30 cellular contexts compared by ENCODE assay signal in the genomic region with DNA sequence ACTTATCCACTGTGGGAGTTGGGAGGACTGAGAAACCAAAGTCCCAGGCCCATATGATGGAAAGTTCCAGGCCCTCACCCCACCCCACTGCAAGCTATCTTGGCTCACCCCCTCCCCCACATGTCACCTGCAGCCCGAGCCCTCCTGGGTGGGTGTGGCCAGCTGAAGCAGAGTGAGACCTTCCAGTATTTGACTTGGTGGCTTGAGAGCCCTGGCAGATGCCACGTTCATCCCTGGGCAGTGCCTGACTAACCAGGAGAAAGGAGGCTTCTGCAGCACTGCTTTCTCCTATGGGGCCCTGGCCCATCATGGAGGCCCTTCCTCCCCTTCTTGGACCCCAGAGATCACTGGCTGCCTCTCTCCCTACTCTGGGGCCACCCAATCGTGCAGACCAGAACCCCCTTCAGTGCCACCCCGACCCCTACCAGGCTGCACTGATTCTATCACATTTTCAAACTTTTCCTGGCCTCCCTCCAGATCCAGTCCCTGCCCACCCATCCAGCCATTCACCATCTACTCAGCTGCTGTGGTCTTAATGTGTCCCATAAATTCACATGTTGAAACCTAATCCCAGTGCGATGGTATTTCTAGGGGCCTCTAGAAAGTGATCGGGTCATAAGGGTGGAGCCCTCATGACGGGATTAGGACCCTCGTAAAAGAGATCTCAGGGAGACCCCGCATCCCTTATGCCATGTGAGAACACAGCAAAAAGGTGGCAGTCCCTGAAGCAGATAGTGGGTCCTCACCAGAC. TPM values are rescaled to one million over a fixed set of nuclear protein-coding genes. Genes with fewer than 3 reads are reported as not detected.
"Had no signal": no experiment of that assay in that cellular context is flagged by ENCODE, and none has a peak within 500 bp of the region (broad histone marks: within the 10 kb centered on the region; RNA-seq: fewer than 3 reads in every experiment).

No MANE protein-coding gene starts in this region.

- H3K36me3 ChIP-seq: brain microvascular endothelial cell, gastrocnemius medialis, right atrium auricular region, stomach, thyroid gland, upper lobe of right lung had no signal

- H3K27me3 ChIP-seq: gastrocnemius medialis, right atrium auricular region, thyroid gland, upper lobe of right lung had no signal

- H3K9me3 ChIP-seq: gastrocnemius medialis, right atrium auricular region, stomach, thyroid gland, upper lobe of right lung had no signal

- H3K4me1 Mint-ChIP-seq: activated naive CD4-positive, alpha-beta T cell treated with anti-CD3 and anti-CD28 coated beads, Interleukin-2, amount 10 ng/mL, durations not matched to agents 7 days and 5 days; activated naive CD8-positive, alpha-beta T cell treated with anti-CD3 and anti-CD28 coated beads, Interleukin-2, amount 10 ng/mL, durations not matched to agents 7 days and 5 days had no signal

- H2AFZ ChIP-seq: parathyroid adenoma had no signal

- H3K4me1 ChIP-seq: gastrocnemius medialis, parathyroid adenoma, right atrium auricular region, thyroid gland, upper lobe of right lung had no signal

- H3K4me3 Mint-ChIP-seq: activated naive CD4-positive, alpha-beta T cell treated with anti-CD3 and anti-CD28 coated beads, Interleukin-2, amount 10 ng/mL, durations not matched to agents 7 days and 5 days; activated naive CD8-positive, alpha-beta T cell treated with anti-CD3 and anti-CD28 coated beads, Interleukin-2, amount 10 ng/mL, durations not matched to agents 7 days and 5 days; effector memory CD8-positive, alpha-beta T cell; mesothelial cell of epicardium; naive B cell; nephron progenitor cell; stimulated activated naive B cell treated with anti-CD40 and anti-IgM and Interleukin-4, amounts not matched to agents 10 μg/mL and 1 μg/mL and 100 μg/mL, for 72 hours; T-helper 2 cell treated with Interferon-gamma antibody and Interleukin-4, amounts not matched to agents 5 μg/mL and 100 μg/mL, for 36 hours had no signal

- H3K27ac Mint-ChIP-seq: activated naive CD4-positive, alpha-beta T cell treated with anti-CD3 and anti-CD28 coated beads, Interleukin-2, amount 10 ng/mL, durations not matched to agents 7 days and 5 days; activated naive CD8-positive, alpha-beta T cell treated with anti-CD3 and anti-CD28 coated beads, Interleukin-2, amount 10 ng/mL, durations not matched to agents 7 days and 5 days; effector memory CD8-positive, alpha-beta T cell; mesothelial cell of epicardium; naive B cell; nephron progenitor cell; stimulated activated naive B cell treated with anti-CD40 and anti-IgM and Interleukin-4, amounts not matched to agents 10 μg/mL and 1 μg/mL and 100 μg/mL, for 72 hours; T-helper 2 cell treated with Interferon-gamma antibody and Interleukin-4, amounts not matched to agents 5 μg/mL and 100 μg/mL, for 36 hours had no signal

- ATAC-seq: effector memory CD8-positive, alpha-beta T cell; gastrocnemius medialis; left cardiac atrium; stimulated activated naive B cell treated with anti-CD40 and anti-IgM and Interleukin-4, amounts not matched to agents 10 μg/mL and 1 μg/mL and 100 μg/mL, for 72 hours; upper lobe of right lung had no signal

- H3K27ac ChIP-seq: brain microvascular endothelial cell, gastrocnemius medialis, parathyroid adenoma, right atrium auricular region, stomach, thyroid gland, upper lobe of right lung, VCaP had no signal

- DNase-seq: activated CD4-positive, alpha-beta T cell treated with anti-CD3 and anti-CD28 coated beads for 4 hours; activated CD4-positive, alpha-beta T cell treated with anti-CD3 and anti-CD28 coated beads, Interleukin-2, amount 50 U/mL, for 48 hours; activated CD8-positive, alpha-beta memory T cell treated with anti-CD3 and anti-CD28 coated beads for 24 hours; activated gamma-delta T cell; activated naive CD4-positive, alpha-beta T cell treated with anti-CD3 and anti-CD28 coated beads, Interleukin-2, amount 10 ng/mL, durations not matched to agents 7 days and 5 days; activated naive CD8-positive, alpha-beta T cell treated with anti-CD3 and anti-CD28 coated beads, Interleukin-2, amount 10 ng/mL, durations not matched to agents 7 days and 5 days; brain microvascular endothelial cell; cortex of kidney; effector memory CD8-positive, alpha-beta T cell; erythroblast; gastrocnemius medialis; glutamatergic neuron; islet precursor cell; left cardiac atrium; naive B cell; nephron progenitor cell; nucleus accumbens; stimulated activated CD4-positive, alpha-beta T cell treated with anti-CD3 and anti-CD28 coated beads, Interleukin-15, amount 100 ng/mL, for 24 hours; stimulated activated CD4-positive, alpha-beta T cell treated with anti-CD3 and anti-CD28 coated beads, Interleukin-2, amount 100 ng/mL, for 24 hours; stimulated activated naive B cell treated with anti-CD40 and anti-IgM and Interleukin-4, amounts not matched to agents 10 μg/mL and 1 μg/mL and 100 μg/mL, for 72 hours; stomach; thyroid gland; upper lobe of right lung had no signal

- H3K4me3 ChIP-seq: gastrocnemius medialis, right atrium auricular region, smooth muscle cell, stomach, thyroid gland, upper lobe of right lung had no signal

- H3K36me3 Mint-ChIP-seq: activated naive CD4-positive, alpha-beta T cell treated with anti-CD3 and anti-CD28 coated beads, Interleukin-2, amount 10 ng/mL, durations not matched to agents 7 days and 5 days; activated naive CD8-positive, alpha-beta T cell treated with anti-CD3 and anti-CD28 coated beads, Interleukin-2, amount 10 ng/mL, durations not matched to agents 7 days and 5 days; mesothelial cell of epicardium; naive B cell had no signal

- H3K4me2 ChIP-seq: smooth muscle cell had no signal

- H3K79me2 ChIP-seq: parathyroid adenoma had no signal

- H3K9ac ChIP-seq: parathyroid adenoma had no signal

- H3K9me3 Mint-ChIP-seq: activated naive CD4-positive, alpha-beta T cell treated with anti-CD3 and anti-CD28 coated beads, Interleukin-2, amount 10 ng/mL, durations not matched to agents 7 days and 5 days; activated naive CD8-positive, alpha-beta T cell treated with anti-CD3 and anti-CD28 coated beads, Interleukin-2, amount 10 ng/mL, durations not matched to agents 7 days and 5 days; effector memory CD8-positive, alpha-beta T cell; mesothelial cell of epicardium; nephron progenitor cell; stimulated activated naive B cell treated with anti-CD40 and anti-IgM and Interleukin-4, amounts not matched to agents 10 μg/mL and 1 μg/mL and 100 μg/mL, for 72 hours; T-helper 2 cell treated with Interferon-gamma antibody and Interleukin-4, amounts not matched to agents 5 μg/mL and 100 μg/mL, for 36 hours had no signal

RNA-seq across cellular contexts. Expression of gene WNT11, which starts 38.2 kb away (rescaled TPM):
- total RNA-seq: pulmonary artery endothelial cell had no signal
